Comparison of ENCODE assay signal across 24 cellular contexts in genomic region chr12:114998118-114998771, GRCh38.
"Had no signal": no experiment of that assay in that cellular context is flagged by ENCODE, and none has a peak within 500 bp of the region (broad histone marks: within the 10 kb centered on the region; RNA-seq: fewer than 3 reads in every experiment).

No MANE protein-coding gene starts in this region.

- H3K36me3 Mint-ChIP-seq: activated CD4-positive, alpha-beta memory T cell treated with anti-CD3 and anti-CD28 coated beads for 36 hours; activated naive CD4-positive, alpha-beta T cell treated with anti-CD3 and anti-CD28 coated beads, Interleukin-2, amount 10 ng/mL, durations not matched to agents 7 days and 5 days; activated naive CD8-positive, alpha-beta T cell treated with anti-CD3 and anti-CD28 coated beads, Interleukin-2, amount 10 ng/mL, durations not matched to agents 7 days and 5 days had no signal

- DNase-seq: activated CD4-positive, alpha-beta memory T cell treated with anti-CD3 and anti-CD28 coated beads for 36 hours; activated CD4-positive, alpha-beta T cell treated with anti-CD3 and anti-CD28 coated beads for 48 hours; activated CD8-positive, alpha-beta memory T cell treated with anti-CD3 and anti-CD28 coated beads, Interleukin-2, amount 50 U/mL, for 4 hours; activated gamma-delta T cell; activated naive CD4-positive, alpha-beta T cell treated with anti-CD3 and anti-CD28 coated beads, Interleukin-2, amount 10 ng/mL, durations not matched to agents 7 days and 5 days; activated naive CD8-positive, alpha-beta T cell treated with anti-CD3 and anti-CD28 coated beads, Interleukin-2, amount 10 ng/mL, durations not matched to agents 7 days and 5 days; activated T-cell treated with anti-CD3 and anti-CD28 coated beads, Interleukin-2, amount 50 U/mL, for 1 hour; amniotic stem cell; caudate nucleus; cortex of kidney; effector memory CD8-positive, alpha-beta T cell; erythroblast; gastrocnemius medialis; glutamatergic neuron; hippocampal formation; left cardiac atrium; naive thymus-derived CD8-positive, alpha-beta T cell; right cardiac atrium; spleen; stimulated activated naive CD4-positive, alpha-beta T cell; WERI-Rb-1 had no signal

- H3K4me1 Mint-ChIP-seq: activated naive CD4-positive, alpha-beta T cell treated with anti-CD3 and anti-CD28 coated beads, Interleukin-2, amount 10 ng/mL, durations not matched to agents 7 days and 5 days; activated naive CD8-positive, alpha-beta T cell treated with anti-CD3 and anti-CD28 coated beads, Interleukin-2, amount 10 ng/mL, durations not matched to agents 7 days and 5 days; naive thymus-derived CD8-positive, alpha-beta T cell had no signal

- H3K4me3 ChIP-seq: gastrocnemius medialis, spleen, suprapubic skin, tibial nerve had no signal

- H3K27ac Mint-ChIP-seq: activated CD4-positive, alpha-beta memory T cell treated with anti-CD3 and anti-CD28 coated beads for 36 hours; activated naive CD4-positive, alpha-beta T cell treated with anti-CD3 and anti-CD28 coated beads, Interleukin-2, amount 10 ng/mL, durations not matched to agents 7 days and 5 days; activated naive CD8-positive, alpha-beta T cell treated with anti-CD3 and anti-CD28 coated beads, Interleukin-2, amount 10 ng/mL, durations not matched to agents 7 days and 5 days; effector memory CD8-positive, alpha-beta T cell; naive thymus-derived CD8-positive, alpha-beta T cell had no signal

- H3K9me3 ChIP-seq: gastrocnemius medialis, suprapubic skin had no signal

- H3K27me3 Mint-ChIP-seq: activated CD4-positive, alpha-beta memory T cell treated with anti-CD3 and anti-CD28 coated beads for 36 hours; activated naive CD4-positive, alpha-beta T cell treated with anti-CD3 and anti-CD28 coated beads, Interleukin-2, amount 10 ng/mL, durations not matched to agents 7 days and 5 days; activated naive CD8-positive, alpha-beta T cell treated with anti-CD3 and anti-CD28 coated beads, Interleukin-2, amount 10 ng/mL, durations not matched to agents 7 days and 5 days; effector memory CD8-positive, alpha-beta T cell had no signal

- ATAC-seq: activated CD4-positive, CD25-positive, alpha-beta regulatory T cell treated with anti-CD3 and anti-CD28 coated beads, Interleukin-2, amount 50 U/mL, for 24 hours; effector memory CD8-positive, alpha-beta T cell; gastrocnemius medialis; left cardiac atrium; naive thymus-derived CD8-positive, alpha-beta T cell; right cardiac atrium had no signal

- H3K27ac ChIP-seq: gastrocnemius medialis, spleen, suprapubic skin, tibial nerve, WERI-Rb-1 had no signal

- H3K4me3 Mint-ChIP-seq: activated CD4-positive, alpha-beta memory T cell treated with anti-CD3 and anti-CD28 coated beads for 36 hours; activated naive CD4-positive, alpha-beta T cell treated with anti-CD3 and anti-CD28 coated beads, Interleukin-2, amount 10 ng/mL, durations not matched to agents 7 days and 5 days; activated naive CD8-positive, alpha-beta T cell treated with anti-CD3 and anti-CD28 coated beads, Interleukin-2, amount 10 ng/mL, durations not matched to agents 7 days and 5 days; effector memory CD8-positive, alpha-beta T cell; naive thymus-derived CD8-positive, alpha-beta T cell had no signal

- H3K27me3 ChIP-seq: gastrocnemius medialis, tibial nerve had no signal

- H3K4me1 ChIP-seq: gastrocnemius medialis, spleen, suprapubic skin had no signal

- H3K36me3 ChIP-seq: gastrocnemius medialis, spleen, suprapubic skin, tibial nerve, WERI-Rb-1 had no signal
